20 cellular contexts compared by ENCODE assay signal in the genomic region with DNA sequence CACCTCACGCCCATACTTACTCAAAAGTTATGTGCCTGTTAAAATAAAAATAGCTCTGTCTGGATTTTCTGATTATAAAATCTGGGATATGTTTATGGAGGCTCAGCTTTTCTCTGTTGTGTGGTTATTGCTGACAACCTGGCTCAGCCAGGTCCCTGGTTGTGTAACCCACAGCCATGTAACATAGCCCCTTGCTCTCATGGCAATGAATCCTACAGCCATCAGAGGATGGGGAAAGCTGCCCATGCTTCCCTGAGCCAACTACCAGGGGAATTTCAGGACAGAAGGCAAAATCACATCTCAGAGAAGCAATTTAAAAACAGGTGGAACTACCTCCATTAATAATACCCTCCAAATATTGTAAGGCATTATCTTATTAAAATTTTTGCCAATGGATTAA. TPM values are rescaled to one million over a fixed set of nuclear protein-coding genes. Genes with fewer than 3 reads are reported as not detected.
"Had no signal": no experiment of that assay in that cellular context is flagged by ENCODE, and none has a peak within 500 bp of the region (broad histone marks: within the 10 kb centered on the region; RNA-seq: fewer than 3 reads in every experiment).

No MANE protein-coding gene starts in this region.

- H3K4me3 Mint-ChIP-seq: IgD-negative memory B cell had no signal

- H3K4me1 Mint-ChIP-seq: IgD-negative memory B cell had no signal

- DNase-seq: Kasumi-1, MM.1S, NCI-H1105, NCI-H1417, NCI-H1436 treated with DMSO at 0.1 percent for 48 hours, NCI-H1694, NCI-H187 treated with DMSO at 0.1 percent for 48 hours, NCI-H2029 treated with DMSO at 0.1 percent for 48 hours, NCI-H2227 treated with DMSO at 0.1 percent for 48 hours, NCI-H446, NCI-H510A, NCI-H524 treated with DMSO at 0.1 percent for 48 hours, NCI-H69, NCI-H774, PC-3, SHP77, SK-N-SH, SW 1271 had no signal

RNA-seq across cellular contexts. Expression of a gene that starts 29.7 kb away (rescaled TPM):
- total RNA-seq: SK-MEL-5 had no signal
